ENCODE assay signal across 8 cellular contexts in the genomic region with DNA sequence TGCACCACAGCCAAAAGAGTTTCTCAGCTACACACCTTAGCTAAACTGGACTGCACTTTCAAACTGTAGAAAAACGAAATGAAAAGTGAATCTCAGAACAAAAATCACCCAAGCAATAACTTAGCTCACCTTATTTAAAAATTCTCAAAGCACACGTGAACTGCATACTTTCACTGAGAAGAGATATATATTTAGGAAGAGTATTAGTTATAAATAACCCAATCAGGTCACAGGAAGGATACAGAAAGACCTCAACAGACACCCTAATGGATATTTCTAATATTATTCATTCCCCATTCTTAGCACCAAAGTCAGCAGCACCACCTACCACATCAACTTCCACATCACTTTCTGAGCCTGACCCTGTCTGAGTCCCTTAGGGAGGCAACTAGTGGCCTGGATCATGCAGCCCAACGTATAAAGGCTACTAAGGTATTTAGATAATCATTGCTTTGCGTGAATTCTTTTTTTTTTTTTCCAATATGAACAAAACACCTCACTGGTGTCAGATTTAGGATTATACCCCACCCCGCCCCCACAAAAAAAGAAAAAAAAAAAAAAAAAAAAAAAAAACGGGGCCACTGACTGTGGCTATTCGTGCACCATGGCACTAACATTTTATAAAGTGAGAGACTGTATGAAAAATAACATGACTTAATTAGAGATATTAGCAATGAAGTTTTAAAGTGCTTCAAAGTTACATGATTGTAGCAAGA. TPM values are rescaled to one million over a fixed set of nuclear protein-coding genes. Genes with fewer than 3 reads are reported as not detected.
DNase-seq lines count a peak whose midpoint lies in the region; ATAC-seq and TF ChIP-seq lines count a peak whose summit lies in the region.

No MANE protein-coding gene starts in this region.

- H3K27ac Mint-ChIP-seq in Calu3 (ENCODE audit: unreplicated experiment), result peak overlapping the region; percentile 35
- H3K27ac Mint-ChIP-seq in endothelial cell (ENCODE audit: unreplicated experiment), result no peak overlapping the region

- DNase-seq in Calu3 (no peak), Kasumi-1 (lab: John Stamatoyannopoulos, UW) (peak; percentile 28 to 34), endothelial cell (ENCODE audit: low spot score) (no peak), C1 segment of cervical spinal cord (lab: John Stamatoyannopoulos, UW) (no peak), activated gamma-delta T cell (lab: John Stamatoyannopoulos, UW) (no peak), caudate nucleus (lab: John Stamatoyannopoulos, UW) (no peak)

- TF ChIP-seq CTCF in Calu3 (IDR thresholded peaks at IDR 0.05; ENCODE audit: unreplicated experiment), result no peak
- no peak for TF ChIP-seq CTCF in endothelial cell (IDR thresholded peaks at IDR 0.05; ENCODE audit: unreplicated experiment)

- no peaks in the 10 kb centered on the region for H3K9me3 Mint-ChIP-seq in Calu3 (ENCODE audit: low read depth, unreplicated experiment)
- no peaks in the 10 kb centered on the region for H3K9me3 Mint-ChIP-seq in endothelial cell (ENCODE audit: unreplicated experiment)

- ATAC-seq in GM19468 (IDR thresholded peaks at IDR 0.05; ENCODE audit: extremely low read depth, unreplicated experiment), result peak; percentile 10

- CTCF ChIA-PET in Calu3 (lab: Charles Lee), result no interaction called here

- H3K4me3 ChIP-seq in skin epidermis, result peak overlapping the region in 6 of 7 experiments; percentile 84 to 99 (median 96)

- no TSS peak for BruUV-seq in Calu3 (replicated peaks; lab: Mats Ljungman, UMichigan)

- H3K27me3 Mint-ChIP-seq in Calu3 (ENCODE audit: unreplicated experiment), result no peaks in the 10 kb centered on the region
- H3K27me3 Mint-ChIP-seq in endothelial cell (ENCODE audit: unreplicated experiment), result peaks cover 5% of the 10 kb centered on the region

- peak overlapping the region; percentile 95 for H3K4me3 Mint-ChIP-seq in Calu3 (ENCODE audit: low read depth, unreplicated experiment)
- H3K4me3 Mint-ChIP-seq in endothelial cell (ENCODE audit: unreplicated experiment), result peak overlapping the region; percentile 3

- H3K4me1 Mint-ChIP-seq in Calu3 (ENCODE audit: low read depth, unreplicated experiment) (peaks cover 37% of the 10 kb centered on the region), endothelial cell (ENCODE audit: unreplicated experiment) (peaks cover 33% of the 10 kb centered on the region)

- intact Hi-C loops in Calu3 (cut with micrococcal nuclease; ENCODE audit: unreplicated experiment), result no loop called here

- H3K27ac ChIP-seq in skin epidermis (peak overlapping the region in 12 of 21 experiments; percentile 33 to 100 (median 99)), caudate nucleus (ENCODE audit: low read depth, low read length) (no peak overlapping the region)

- H3K36me3 Mint-ChIP-seq in Calu3 (ENCODE audit: insufficient read depth, unreplicated experiment) (peaks cover 21% of the 10 kb centered on the region), endothelial cell (ENCODE audit: low read depth, unreplicated experiment) (peaks cover 3% of the 10 kb centered on the region)

RNA-seq across cellular contexts. Expression of a gene that starts 2.6 kb away (rescaled TPM):
- total RNA-seq in Calu3 (2022) (61.9 and 65.3 TPM in 2 replicates), endothelial cell (ENCODE audit: unreplicated experiment) (67.5 TPM)

Comparison
In these comparisons a context has a peak if more than half of its experiments do, and no peak if none do; other contexts are left out.
1. DNase-seq: peak in Kasumi-1 (2 of 2); none in Calu3 (single experiment), endothelial cell (single experiment), C1 segment of cervical spinal cord (0 of 14), activated gamma-delta T cell (single experiment) and caudate nucleus (0 of 61).